ENCODE assay signal across 1 cellular context in genomic region chr5:180071418-180072255, GRCh38.
A peak's percentile ranks its signal among the peaks of the same experiment; 100 is the strongest.
TF ChIP-seq lines count a peak whose summit lies in the region.

Gene RNF130, minus strand, starts transcription at chr5:180071759. Its CDS starts 57 bp downstream, at chr5:180071702.

TF ChIP-seq in HepG2, 621 proteins besides CTCF, POLR2A, EP300 and RAD21 (continued from another document):
- TF ChIP-seq AFF4 (CRISPR knock-in tag; IDR thresholded peaks at IDR 0.05) = no peak
- no peak for TF ChIP-seq ELF1 (CRISPR knock-in tag; IDR thresholded peaks at IDR 0.05)
- TF ChIP-seq BHLHE40 (IDR thresholded peaks at IDR 0.05; ENCODE audit: low read length) = peak; percentile 76
- TF ChIP-seq ZNF318 (CRISPR knock-in tag; IDR thresholded peaks at IDR 0.05) = peak; percentile 47; the same call in 1 of the 2 replicates
- peak; percentile 98 for TF ChIP-seq ZNF124 (CRISPR knock-in tag; IDR thresholded peaks at IDR 0.05)
- peak in 1 of 2 experiments; percentile 89 for TF ChIP-seq HMGXB4 (CRISPR knock-in tag; IDR thresholded peaks at IDR 0.05; ENCODE audit: borderline replicate concordance in 1 of 2, low read depth in 1 of 2)
- no peak for TF ChIP-seq ZEB1 (IDR thresholded peaks at IDR 0.05; ENCODE audit: insufficient replicate concordance, low read depth)
- TF ChIP-seq ZFP36 (IDR thresholded peaks at IDR 0.05; ENCODE audit: borderline replicate concordance, low read depth, low read length, partially characterized antibody) = no peak
- 0 out of 2 replicates have a peak, but pooled peaks have one; percentile 80 for TF ChIP-seq ELK4 (CRISPR knock-in tag; IDR thresholded peaks at IDR 0.05; ENCODE audit: borderline replicate concordance)
- TF ChIP-seq ISL2 (CRISPR knock-in tag; IDR thresholded peaks at IDR 0.05) = peak; percentile 68; the same call in 1 of the 2 replicates
- TF ChIP-seq SRSF9 (IDR thresholded peaks at IDR 0.05; ENCODE audit: borderline replicate concordance, insufficient read depth, low read depth, low read length, poor library complexity, severe bottlenecking) = no peak
- peak; percentile 84; the same call in 1 of the 2 replicates for TF ChIP-seq DR1 (CRISPR knock-in tag; IDR thresholded peaks at IDR 0.05)
